In genomic region chr4:183969596-183969995, GRCh38 we compare ENCODE assay signal across 5 cellular contexts.
"Had no signal": no experiment of that assay in that cellular context is flagged by ENCODE, and none has a peak within 500 bp of the region (broad histone marks: within the 10 kb centered on the region; RNA-seq: fewer than 3 reads in every experiment).

No MANE protein-coding gene starts in this region.

- H3K27ac ChIP-seq: HL-60 had no signal

- H3K4me3 ChIP-seq: K562 had no signal

- DNase-seq: IMR-90, KBM-7, KG1 had no signal
